Comparison of ENCODE assay signal across 23 cellular contexts in the genomic region with DNA sequence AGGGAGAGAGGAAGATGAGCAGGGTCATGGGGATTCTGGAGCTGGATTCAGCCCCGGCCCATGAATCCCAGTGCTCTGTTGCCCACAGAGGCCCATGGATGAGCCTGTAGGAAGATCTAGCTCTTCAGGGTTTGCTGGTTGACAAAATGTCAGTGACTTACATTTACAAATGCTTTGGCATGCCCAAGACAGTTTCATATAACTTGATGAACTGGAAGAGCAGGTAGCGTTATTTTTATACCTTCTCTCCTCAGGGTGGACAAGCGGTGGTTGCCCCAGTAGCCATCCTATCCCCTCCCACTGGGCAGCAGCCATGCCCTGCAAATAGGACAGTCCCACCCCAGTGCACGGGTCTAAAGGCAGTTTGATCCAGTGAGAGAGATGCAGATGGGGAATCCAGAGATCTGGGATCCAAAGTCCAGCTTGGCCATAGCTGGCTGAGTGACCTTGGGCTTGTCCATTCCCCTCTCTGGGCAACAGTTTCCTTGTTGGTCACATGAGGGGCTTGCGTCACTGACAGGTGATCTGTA. TPM values are rescaled to one million over a fixed set of nuclear protein-coding genes. Genes with fewer than 3 reads are reported as not detected.
DNase-seq lines count a peak whose midpoint lies in the region; ATAC-seq, FAIRE-seq and TF ChIP-seq lines count a peak whose summit lies in the region.
"Had no signal": no experiment of that assay in that cellular context is flagged by ENCODE, and none has a peak within 500 bp of the region (broad histone marks: within the 10 kb centered on the region; RNA-seq: fewer than 3 reads in every experiment).

No MANE protein-coding gene starts in this region.

- H3K4me3 ChIP-seq in BE2C (ENCODE audit: low read depth, low read length), result no peak overlapping the region
- no peak overlapping the region for H3K4me3 ChIP-seq in PC-3 (ENCODE audit: low read length)
- H3K4me3 ChIP-seq in pancreas, result no peak overlapping the region
- H3K4me3 ChIP-seq in H7 (ENCODE audit: insufficient read depth, low read depth, low read length), result no peak overlapping the region
- H3K4me3 ChIP-seq: SJCRH30 had no signal

- no peaks in the 10 kb centered on the region for H3K9me2 ChIP-seq in PC-3 (replicated peaks; ENCODE audit: low read length)

- no TSS peak for BruUV-seq in PC-3 (replicated peaks; lab: Mats Ljungman, UMichigan)

- POLR2A ChIA-PET in PC-3 (lab: Charles Lee; ENCODE audit: unreplicated experiment), result no interaction called here

- H2AFZ ChIP-seq in PC-3 (ENCODE audit: low read length), result 0 out of 2 replicates have a peak overlapping the region, but pooled peaks have one; percentile 15

- ATAC-seq in PC-3 (peak; percentile 33; the same call in 1 of the 2 replicates), pancreas (peak in 3 of 4 donors; percentile 18 to 34 (median 27)), HG02571 (IDR thresholded peaks at IDR 0.05; ENCODE audit: unreplicated experiment) (no peak)

- H3K9me3 ChIP-seq in BE2C (no peaks in the 10 kb centered on the region), PC-3 (ENCODE audit: low read length) (no peaks in the 10 kb centered on the region), pancreas (no peaks in the 10 kb centered on the region)
- H3K9me3 ChIP-seq: SJCRH30 had no signal

- TF ChIP-seq CTCF in BE2C (IDR thresholded peaks at IDR 0.05; ENCODE audit: low read depth, low read length), result no peak
- TF ChIP-seq CTCF in PC-3 (conservative IDR thresholded peaks at IDR 0.05; ENCODE audit: low read depth, low read length), result no peak
- no peak for TF ChIP-seq CTCF in pancreas (IDR thresholded peaks at IDR 0.05)

- no peak overlapping the region for H3K27ac ChIP-seq in PC-3 (ENCODE audit: low read length)
- no peak overlapping the region for H3K27ac ChIP-seq in pancreas
- H3K27ac ChIP-seq: SJCRH30 had no signal

- H3K36me3 ChIP-seq in BE2C, result no peaks in the 10 kb centered on the region
- H3K36me3 ChIP-seq in PC-3 (ENCODE audit: low read depth, low read length), result no peaks in the 10 kb centered on the region
- H3K36me3 ChIP-seq in pancreas, result no peaks in the 10 kb centered on the region
- H3K36me3 ChIP-seq in H7 (replicated peaks; ENCODE audit: control insufficient read depth, insufficient read depth, low read length), result no peaks in the 10 kb centered on the region
- H3K36me3 ChIP-seq: SJCRH30 had no signal

- no peaks in the 10 kb centered on the region for H3F3A ChIP-seq in PC-3 (ENCODE audit: low read length, unreplicated experiment)

- H3K79me2 ChIP-seq in PC-3 (ENCODE audit: low read length), result no peaks in the 10 kb centered on the region

- WGBS in pancreas, 2 donors, result 73 to 78% methylated on average over 5 of the region's 5 CpGs

- no peak overlapping the region for H3K9ac ChIP-seq in PC-3 (ENCODE audit: low read length)

- H3K27me3 ChIP-seq in BE2C, result no peaks in the 10 kb centered on the region
- peaks cover 12% of the 10 kb centered on the region; the same call in 1 of the 2 replicates for H3K27me3 ChIP-seq in PC-3 (ENCODE audit: low read length)
- H3K27me3 ChIP-seq in pancreas, result no peaks in the 10 kb centered on the region
- H3K27me3 ChIP-seq in H7 (ENCODE audit: control insufficient read depth, insufficient read depth, low read length), result no peaks in the 10 kb centered on the region; the same call in 1 of the 2 replicates

- no peak for FAIRE-seq in pancreas (lab: Jason Lieb, UNC)
- FAIRE-seq: A204.1, GM12891 had no signal

- DNase-seq in BE2C, result peak; percentile 0
- peak; percentile 69 for DNase-seq in PC-3
- peak; percentile 25 for DNase-seq in ecto neural progenitor cell (ENCODE audit: low spot score)
- DNase-seq in pancreas, result no peak
- no peak for DNase-seq in amniotic stem cell (lab: John Stamatoyannopoulos, UW)
- no peak for DNase-seq in T-helper 1 cell
- DNase-seq in H7, result no peak
- DNase-seq: CD4-positive, alpha-beta memory T cell; GOT3; NCI-H1417 treated with DMSO at 0.1 percent for 48 hours; NCI-H187 treated with DMSO at 0.1 percent for 48 hours; NCI-H2227 treated with DMSO at 0.1 percent for 48 hours; NCI-H510A treated with DMSO at 0.1 percent for 48 hours; NCI-H774; OCI-M1; RPMI8226; SJCRH30 had no signal

- CTCF ChIA-PET in PC-3 (lab: Charles Lee), result no interaction called here

- H3K4me1 ChIP-seq in BE2C (peaks cover 18% of the 10 kb centered on the region), PC-3 (ENCODE audit: insufficient read depth, low read length) (peaks cover 20% of the 10 kb centered on the region), pancreas (no peaks in the 10 kb centered on the region)
- H3K4me1 ChIP-seq: SJCRH30 had no signal

- H3K4me2 ChIP-seq in PC-3 (ENCODE audit: low read length), result peak overlapping the region; percentile 38

- H4K20me1 ChIP-seq in PC-3 (ENCODE audit: low read length), result no peaks in the 10 kb centered on the region

- intact Hi-C loops in PC-3 (cut with micrococcal nuclease), result no loop called here
- intact Hi-C loops in pancreas (cut with DNase I), result no loop called here

RNA-seq across cellular contexts. Expression of gene KCNK3, which starts 21.5 kb away (rescaled TPM):
- polyA plus RNA-seq in BE2C (2012; ENCODE audit: insufficient read depth, insufficient read length, low read depth), result 58.2 TPM
- total RNA-seq in PC-3 (2014; rRNA removed) (0.04 and 0.69 TPM in 2 replicates), pancreas (10 to 100 TPM; 23.6 to 46.4 (median 31.4) TPM)
- 1 to 10 TPM; 7.5 to 9.0 TPM for polyA plus RNA-seq in pancreas
- 0.11 and 0.48 TPM in 2 replicates for total RNA-seq in H7 (2014; rRNA removed; shearing (Covaris generic))
- total RNA-seq: CD4-positive, alpha-beta memory T cell; HT-29; MCF 10A had no signal
- polyA plus RNA-seq: CD4-positive, alpha-beta memory T cell had no signal

RNA-seq across cellular contexts. Expression of gene CIB4, which starts 29.8 kb away (rescaled TPM):
- not detected for polyA plus RNA-seq in BE2C (2012; ENCODE audit: insufficient read depth, insufficient read length, low read depth)
- total RNA-seq in PC-3 (2014; rRNA removed) (not detected in 2 replicates), pancreas (under 1 TPM in 4 of 6 donors, not detected in 2; 0.19 to 0.62 (median 0.41) TPM)
- under 1 TPM in 1 of 2 donors, not detected in 1; 0.23 TPM for polyA plus RNA-seq in pancreas
- total RNA-seq in H7 (2014; rRNA removed; shearing (Covaris generic)), result not detected in 2 replicates
- total RNA-seq: CD4-positive, alpha-beta memory T cell; HT-29; MCF 10A; SJCRH30 had no signal
- polyA plus RNA-seq: BJ; CD4-positive, alpha-beta memory T cell had no signal

Comparison
In these comparisons a context has a peak if more than half of its experiments do, and no peak if none do; other contexts are left out.
1. DNase-seq: peak in BE2C (single experiment), PC-3 (single experiment) and ecto neural progenitor cell (single experiment); none in pancreas (0 of 6), amniotic stem cell (single experiment), T-helper 1 cell (0 of 5) and H7 (single experiment).
2. RNA of gene KCNK3, which starts 21.5 kb away (total RNA-seq): 23.6 to 46.4 TPM in pancreas; 0.11 to 0.48 TPM in H7 and 0.04 to 0.69 TPM in PC-3; every median in the first group is over 10 times any median in the second.